Comparison of ENCODE assay signal across 1 cellular context in the genomic region with DNA sequence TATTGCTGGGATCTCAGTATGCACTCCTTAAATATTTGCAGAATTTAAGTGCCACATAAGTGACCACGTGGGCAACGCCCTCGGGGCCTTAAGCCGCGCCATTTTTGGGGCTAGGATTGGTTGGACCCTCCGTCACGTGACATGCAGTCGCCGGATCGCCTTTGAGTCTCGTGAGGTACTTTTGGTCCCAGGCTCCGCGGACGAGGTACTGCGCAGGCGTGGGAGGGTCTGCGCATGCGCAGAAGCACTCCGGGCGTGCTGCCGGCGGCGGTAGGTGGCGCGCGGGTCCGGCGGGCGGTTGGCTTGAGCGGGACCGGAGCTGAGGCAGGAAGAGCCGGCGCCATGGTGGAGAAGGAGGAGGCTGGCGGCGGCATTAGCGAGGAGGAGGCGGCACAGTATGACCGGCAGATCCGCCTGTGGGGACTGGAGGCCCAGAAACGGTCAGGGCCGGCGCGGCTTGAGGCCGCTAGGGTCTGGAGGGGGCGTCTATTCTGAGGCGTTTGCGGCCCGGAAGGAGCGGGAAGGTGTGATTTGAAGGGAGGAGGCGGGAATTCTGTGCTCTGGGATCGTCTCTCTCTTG.
A peak's percentile ranks its signal among the peaks of the same experiment; 100 is the strongest.
TF ChIP-seq lines count a peak whose summit lies in the region.

A gene (plus strand): TSS at position 247 of the 580 bp plus-strand sequence. CDS start 96 bp downstream, at position 343.

TF ChIP-seq in HepG2, 621 proteins besides CTCF, POLR2A, EP300 and RAD21 (continued from another document and continues in another):
- TF ChIP-seq, protein P1, sequence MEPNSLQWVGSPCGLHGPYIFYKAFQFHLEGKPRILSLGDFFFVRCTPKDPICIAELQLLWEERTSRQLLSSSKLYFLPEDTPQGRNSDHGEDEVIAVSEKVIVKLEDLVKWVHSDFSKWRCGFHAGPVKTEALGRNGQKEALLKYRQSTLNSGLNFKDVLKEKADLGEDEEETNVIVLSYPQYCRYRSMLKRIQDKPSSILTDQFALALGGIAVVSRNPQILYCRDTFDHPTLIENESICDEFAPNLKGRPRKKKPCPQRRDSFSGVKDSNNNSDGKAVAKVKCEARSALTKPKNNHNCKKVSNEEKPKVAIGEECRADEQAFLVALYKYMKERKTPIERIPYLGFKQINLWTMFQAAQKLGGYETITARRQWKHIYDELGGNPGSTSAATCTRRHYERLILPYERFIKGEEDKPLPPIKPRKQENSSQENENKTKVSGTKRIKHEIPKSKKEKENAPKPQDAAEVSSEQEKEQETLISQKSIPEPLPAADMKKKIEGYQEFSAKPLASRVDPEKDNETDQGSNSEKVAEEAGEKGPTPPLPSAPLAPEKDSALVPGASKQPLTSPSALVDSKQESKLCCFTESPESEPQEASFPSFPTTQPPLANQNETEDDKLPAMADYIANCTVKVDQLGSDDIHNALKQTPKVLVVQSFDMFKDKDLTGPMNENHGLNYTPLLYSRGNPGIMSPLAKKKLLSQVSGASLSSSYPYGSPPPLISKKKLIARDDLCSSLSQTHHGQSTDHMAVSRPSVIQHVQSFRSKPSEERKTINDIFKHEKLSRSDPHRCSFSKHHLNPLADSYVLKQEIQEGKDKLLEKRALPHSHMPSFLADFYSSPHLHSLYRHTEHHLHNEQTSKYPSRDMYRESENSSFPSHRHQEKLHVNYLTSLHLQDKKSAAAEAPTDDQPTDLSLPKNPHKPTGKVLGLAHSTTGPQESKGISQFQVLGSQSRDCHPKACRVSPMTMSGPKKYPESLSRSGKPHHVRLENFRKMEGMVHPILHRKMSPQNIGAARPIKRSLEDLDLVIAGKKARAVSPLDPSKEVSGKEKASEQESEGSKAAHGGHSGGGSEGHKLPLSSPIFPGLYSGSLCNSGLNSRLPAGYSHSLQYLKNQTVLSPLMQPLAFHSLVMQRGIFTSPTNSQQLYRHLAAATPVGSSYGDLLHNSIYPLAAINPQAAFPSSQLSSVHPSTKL (CRISPR knock-in tag; IDR thresholded peaks at IDR 0.05) = peak; percentile 81
- TF ChIP-seq SRY (CRISPR knock-in tag; IDR thresholded peaks at IDR 0.05) (peak; percentile 65; the same call in 1 of the 2 replicates), MED13 (CRISPR knock-in tag; IDR thresholded peaks at IDR 0.05) (no peak), SNAPC2 (CRISPR knock-in tag; IDR thresholded peaks at IDR 0.05) (0 out of 2 replicates have a peak, but pooled peaks have one; percentile 76), ZNF556 (CRISPR knock-in tag; IDR thresholded peaks at IDR 0.05; ENCODE audit: borderline replicate concordance) (peak; percentile 53; the same call in 1 of the 2 replicates), ZNF563 (CRISPR knock-in tag; IDR thresholded peaks at IDR 0.05) (no peak), ZNF567 (CRISPR knock-in tag; IDR thresholded peaks at IDR 0.05; ENCODE audit: borderline replicate concordance) (no peak), ZNF138 (CRISPR knock-in tag; IDR thresholded peaks at IDR 0.05; ENCODE audit: low read depth) (peak; percentile 56; the same call in 1 of the 2 replicates), ZNF660 (CRISPR knock-in tag; IDR thresholded peaks at IDR 0.05; ENCODE audit: borderline replicate concordance, low read depth) (no peak), ZC3H4 (CRISPR knock-in tag; IDR thresholded peaks at IDR 0.05; ENCODE audit: borderline replicate concordance) (no peak), ZNF205 (CRISPR knock-in tag; IDR thresholded peaks at IDR 0.05) (no peak), ZNF75D (CRISPR knock-in tag; IDR thresholded peaks at IDR 0.05; ENCODE audit: borderline replicate concordance) (no peak), NFKBIZ (CRISPR knock-in tag; IDR thresholded peaks at IDR 0.05) (peak; percentile 65; the same call in 1 of the 2 replicates), ZNF350 (CRISPR knock-in tag; IDR thresholded peaks at IDR 0.05; ENCODE audit: borderline replicate concordance, low read depth) (peak; percentile 70; the same call in 1 of the 2 replicates), MEIS1 (CRISPR knock-in tag; IDR thresholded peaks at IDR 0.05; ENCODE audit: borderline replicate concordance) (no peak; the same call in 1 of the 2 replicates), EHMT2 (IDR thresholded peaks at IDR 0.05; ENCODE audit: borderline replicate concordance, low read depth, low read length) (no peak)
- TF ChIP-seq, protein P2, sequence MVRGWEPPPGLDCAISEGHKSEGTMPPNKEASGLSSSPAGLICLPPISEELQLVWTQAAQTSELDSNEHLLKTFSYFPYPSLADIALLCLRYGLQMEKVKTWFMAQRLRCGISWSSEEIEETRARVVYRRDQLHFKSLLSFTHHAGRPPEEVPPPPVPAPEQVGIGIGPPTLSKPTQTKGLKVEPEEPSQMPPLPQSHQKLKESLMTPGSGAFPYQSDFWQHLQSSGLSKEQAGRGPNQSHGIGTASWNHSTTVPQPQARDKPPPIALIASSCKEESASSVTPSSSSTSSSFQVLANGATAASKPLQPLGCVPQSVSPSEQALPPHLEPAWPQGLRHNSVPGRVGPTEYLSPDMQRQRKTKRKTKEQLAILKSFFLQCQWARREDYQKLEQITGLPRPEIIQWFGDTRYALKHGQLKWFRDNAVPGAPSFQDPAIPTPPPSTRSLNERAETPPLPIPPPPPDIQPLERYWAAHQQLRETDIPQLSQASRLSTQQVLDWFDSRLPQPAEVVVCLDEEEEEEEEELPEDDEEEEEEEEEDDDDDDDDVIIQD (CRISPR knock-in tag; IDR thresholded peaks at IDR 0.05; ENCODE audit: low read depth) = no peak
- TF ChIP-seq, protein P3, sequence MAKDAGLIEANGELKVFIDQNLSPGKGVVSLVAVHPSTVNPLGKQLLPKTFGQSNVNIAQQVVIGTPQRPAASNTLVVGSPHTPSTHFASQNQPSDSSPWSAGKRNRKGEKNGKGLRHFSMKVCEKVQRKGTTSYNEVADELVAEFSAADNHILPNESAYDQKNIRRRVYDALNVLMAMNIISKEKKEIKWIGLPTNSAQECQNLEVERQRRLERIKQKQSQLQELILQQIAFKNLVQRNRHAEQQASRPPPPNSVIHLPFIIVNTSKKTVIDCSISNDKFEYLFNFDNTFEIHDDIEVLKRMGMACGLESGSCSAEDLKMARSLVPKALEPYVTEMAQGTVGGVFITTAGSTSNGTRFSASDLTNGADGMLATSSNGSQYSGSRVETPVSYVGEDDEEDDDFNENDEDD (CRISPR knock-in tag; IDR thresholded peaks at IDR 0.05; ENCODE audit: borderline replicate concordance) = peak; percentile 95
- TF ChIP-seq, protein P4, sequence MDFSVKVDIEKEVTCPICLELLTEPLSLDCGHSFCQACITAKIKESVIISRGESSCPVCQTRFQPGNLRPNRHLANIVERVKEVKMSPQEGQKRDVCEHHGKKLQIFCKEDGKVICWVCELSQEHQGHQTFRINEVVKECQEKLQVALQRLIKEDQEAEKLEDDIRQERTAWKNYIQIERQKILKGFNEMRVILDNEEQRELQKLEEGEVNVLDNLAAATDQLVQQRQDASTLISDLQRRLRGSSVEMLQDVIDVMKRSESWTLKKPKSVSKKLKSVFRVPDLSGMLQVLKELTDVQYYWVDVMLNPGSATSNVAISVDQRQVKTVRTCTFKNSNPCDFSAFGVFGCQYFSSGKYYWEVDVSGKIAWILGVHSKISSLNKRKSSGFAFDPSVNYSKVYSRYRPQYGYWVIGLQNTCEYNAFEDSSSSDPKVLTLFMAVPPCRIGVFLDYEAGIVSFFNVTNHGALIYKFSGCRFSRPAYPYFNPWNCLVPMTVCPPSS (IDR thresholded peaks at IDR 0.05) = no peak
- TF ChIP-seq, protein P5, sequence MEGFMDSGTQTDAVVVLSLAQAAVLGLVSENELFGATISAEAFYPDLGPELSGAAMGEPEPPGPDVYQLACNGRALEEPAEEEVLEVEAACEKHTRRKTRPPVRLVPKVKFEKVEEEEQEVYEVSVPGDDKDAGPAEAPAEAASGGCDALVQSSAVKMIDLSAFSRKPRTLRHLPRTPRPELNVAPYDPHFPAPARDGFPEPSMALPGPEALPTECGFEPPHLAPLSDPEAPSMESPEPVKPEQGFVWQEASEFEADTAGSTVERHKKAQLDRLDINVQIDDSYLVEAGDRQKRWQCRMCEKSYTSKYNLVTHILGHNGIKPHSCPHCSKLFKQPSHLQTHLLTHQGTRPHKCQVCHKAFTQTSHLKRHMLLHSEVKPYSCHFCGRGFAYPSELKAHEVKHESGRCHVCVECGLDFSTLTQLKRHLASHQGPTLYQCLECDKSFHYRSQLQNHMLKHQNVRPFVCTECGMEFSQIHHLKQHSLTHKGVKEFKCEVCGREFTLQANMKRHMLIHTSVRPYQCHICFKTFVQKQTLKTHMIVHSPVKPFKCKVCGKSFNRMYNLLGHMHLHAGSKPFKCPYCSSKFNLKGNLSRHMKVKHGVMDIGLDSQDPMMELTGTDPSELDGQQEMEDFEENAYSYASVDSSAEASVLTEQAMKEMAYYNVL (CRISPR knock-in tag; IDR thresholded peaks at IDR 0.05; ENCODE audit: borderline replicate concordance) = peak; percentile 71; the same call in 1 of the 2 replicates
- TF ChIP-seq, protein P6, sequence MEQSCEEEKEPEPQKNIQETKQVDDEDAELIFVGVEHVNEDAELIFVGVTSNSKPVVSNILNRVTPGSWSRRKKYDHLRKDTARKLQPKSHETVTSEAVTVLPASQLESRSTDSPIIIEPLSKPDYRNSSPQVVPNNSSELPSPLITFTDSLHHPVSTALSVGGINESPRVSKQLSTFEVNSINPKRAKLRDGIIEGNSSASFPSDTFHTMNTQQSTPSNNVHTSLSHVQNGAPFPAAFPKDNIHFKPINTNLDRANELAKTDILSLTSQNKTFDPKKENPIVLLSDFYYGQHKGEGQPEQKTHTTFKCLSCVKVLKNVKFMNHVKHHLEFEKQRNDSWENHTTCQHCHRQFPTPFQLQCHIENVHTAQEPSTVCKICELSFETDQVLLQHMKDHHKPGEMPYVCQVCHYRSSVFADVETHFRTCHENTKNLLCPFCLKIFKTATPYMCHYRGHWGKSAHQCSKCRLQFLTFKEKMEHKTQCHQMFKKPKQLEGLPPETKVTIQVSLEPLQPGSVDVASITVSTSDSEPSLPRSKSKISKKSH (CRISPR knock-in tag; IDR thresholded peaks at IDR 0.05; ENCODE audit: borderline replicate concordance) = peak; percentile 62; the same call in 1 of the 2 replicates
- TF ChIP-seq, protein P7, sequence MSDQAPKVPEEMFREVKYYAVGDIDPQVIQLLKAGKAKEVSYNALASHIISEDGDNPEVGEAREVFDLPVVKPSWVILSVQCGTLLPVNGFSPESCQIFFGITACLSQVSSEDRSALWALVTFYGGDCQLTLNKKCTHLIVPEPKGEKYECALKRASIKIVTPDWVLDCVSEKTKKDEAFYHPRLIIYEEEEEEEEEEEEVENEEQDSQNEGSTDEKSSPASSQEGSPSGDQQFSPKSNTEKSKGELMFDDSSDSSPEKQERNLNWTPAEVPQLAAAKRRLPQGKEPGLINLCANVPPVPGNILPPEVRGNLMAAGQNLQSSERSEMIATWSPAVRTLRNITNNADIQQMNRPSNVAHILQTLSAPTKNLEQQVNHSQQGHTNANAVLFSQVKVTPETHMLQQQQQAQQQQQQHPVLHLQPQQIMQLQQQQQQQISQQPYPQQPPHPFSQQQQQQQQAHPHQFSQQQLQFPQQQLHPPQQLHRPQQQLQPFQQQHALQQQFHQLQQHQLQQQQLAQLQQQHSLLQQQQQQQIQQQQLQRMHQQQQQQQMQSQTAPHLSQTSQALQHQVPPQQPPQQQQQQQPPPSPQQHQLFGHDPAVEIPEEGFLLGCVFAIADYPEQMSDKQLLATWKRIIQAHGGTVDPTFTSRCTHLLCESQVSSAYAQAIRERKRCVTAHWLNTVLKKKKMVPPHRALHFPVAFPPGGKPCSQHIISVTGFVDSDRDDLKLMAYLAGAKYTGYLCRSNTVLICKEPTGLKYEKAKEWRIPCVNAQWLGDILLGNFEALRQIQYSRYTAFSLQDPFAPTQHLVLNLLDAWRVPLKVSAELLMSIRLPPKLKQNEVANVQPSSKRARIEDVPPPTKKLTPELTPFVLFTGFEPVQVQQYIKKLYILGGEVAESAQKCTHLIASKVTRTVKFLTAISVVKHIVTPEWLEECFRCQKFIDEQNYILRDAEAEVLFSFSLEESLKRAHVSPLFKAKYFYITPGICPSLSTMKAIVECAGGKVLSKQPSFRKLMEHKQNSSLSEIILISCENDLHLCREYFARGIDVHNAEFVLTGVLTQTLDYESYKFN (CRISPR knock-in tag; conservative IDR thresholded peaks at IDR 0.05) = peak; percentile 52; the same call in 1 of the 2 replicates
- TF ChIP-seq, protein P8, sequence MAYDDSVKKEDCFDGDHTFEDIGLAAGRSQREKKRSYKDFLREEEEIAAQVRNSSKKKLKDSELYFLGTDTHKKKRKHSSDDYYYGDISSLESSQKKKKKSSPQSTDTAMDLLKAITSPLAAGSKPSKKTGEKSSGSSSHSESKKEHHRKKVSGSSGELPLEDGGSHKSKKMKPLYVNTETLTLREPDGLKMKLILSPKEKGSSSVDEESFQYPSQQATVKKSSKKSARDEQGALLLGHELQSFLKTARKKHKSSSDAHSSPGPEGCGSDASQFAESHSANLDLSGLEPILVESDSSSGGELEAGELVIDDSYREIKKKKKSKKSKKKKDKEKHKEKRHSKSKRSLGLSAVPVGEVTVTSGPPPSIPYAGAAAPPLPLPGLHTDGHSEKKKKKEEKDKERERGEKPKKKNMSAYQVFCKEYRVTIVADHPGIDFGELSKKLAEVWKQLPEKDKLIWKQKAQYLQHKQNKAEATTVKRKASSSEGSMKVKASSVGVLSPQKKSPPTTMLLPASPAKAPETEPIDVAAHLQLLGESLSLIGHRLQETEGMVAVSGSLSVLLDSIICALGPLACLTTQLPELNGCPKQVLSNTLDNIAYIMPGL (CRISPR knock-in tag; IDR thresholded peaks at IDR 0.05; ENCODE audit: borderline replicate concordance in 1 of 2, low read depth in 1 of 2) = peak; percentile 92 to 96
- TF ChIP-seq, protein P9, sequence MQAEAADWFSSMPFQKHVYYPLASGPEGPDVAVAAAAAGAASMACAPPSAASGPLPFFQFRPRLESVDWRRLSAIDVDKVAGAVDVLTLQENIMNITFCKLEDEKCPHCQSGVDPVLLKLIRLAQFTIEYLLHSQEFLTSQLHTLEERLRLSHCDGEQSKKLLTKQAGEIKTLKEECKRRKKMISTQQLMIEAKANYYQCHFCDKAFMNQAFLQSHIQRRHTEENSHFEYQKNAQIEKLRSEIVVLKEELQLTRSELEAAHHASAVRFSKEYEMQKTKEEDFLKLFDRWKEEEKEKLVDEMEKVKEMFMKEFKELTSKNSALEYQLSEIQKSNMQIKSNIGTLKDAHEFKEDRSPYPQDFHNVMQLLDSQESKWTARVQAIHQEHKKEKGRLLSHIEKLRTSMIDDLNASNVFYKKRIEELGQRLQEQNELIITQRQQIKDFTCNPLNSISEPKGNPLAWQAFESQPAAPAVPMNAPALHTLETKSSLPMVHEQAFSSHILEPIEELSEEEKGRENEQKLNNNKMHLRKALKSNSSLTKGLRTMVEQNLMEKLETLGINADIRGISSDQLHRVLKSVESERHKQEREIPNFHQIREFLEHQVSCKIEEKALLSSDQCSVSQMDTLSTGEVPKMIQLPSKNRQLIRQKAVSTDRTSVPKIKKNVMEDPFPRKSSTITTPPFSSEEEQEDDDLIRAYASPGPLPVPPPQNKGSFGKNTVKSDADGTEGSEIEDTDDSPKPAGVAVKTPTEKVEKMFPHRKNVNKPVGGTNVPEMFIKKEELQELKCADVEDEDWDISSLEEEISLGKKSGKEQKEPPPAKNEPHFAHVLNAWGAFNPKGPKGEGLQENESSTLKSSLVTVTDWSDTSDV (CRISPR knock-in tag; IDR thresholded peaks at IDR 0.05) = peak; percentile 66; the same call in 1 of the 2 replicates
